In genomic region chr11:67468056-67468455, GRCh38 we compare ENCODE assay signal across 8 cellular contexts.
DNase-seq lines count a peak whose midpoint lies in the region; ATAC-seq and TF ChIP-seq lines count a peak whose summit lies in the region.

No MANE protein-coding gene starts in this region.

- H3K4me1 ChIP-seq in RWPE2 (ENCODE audit: insufficient read depth, poor library complexity, severe bottlenecking) (peaks cover 10% of the 10 kb centered on the region), neuron (ENCODE audit: insufficient read depth, low read length) (peaks cover 20% of the 10 kb centered on the region)

- H3K27me3 ChIP-seq in RWPE2 (ENCODE audit: insufficient read depth, poor library complexity, severe bottlenecking) (no peaks in the 10 kb centered on the region), neuron (ENCODE audit: insufficient read depth, low read length) (no peaks in the 10 kb centered on the region)

- H3K36me3 ChIP-seq in RWPE2 (ENCODE audit: low read depth) (no peaks in the 10 kb centered on the region), neuron (ENCODE audit: insufficient read depth, low read length) (no peaks in the 10 kb centered on the region)

- DNase-seq in NCI-H345 (lab: John Stamatoyannopoulos, UW), result peak; percentile 19
- DNase-seq in NCI-H345 treated with DMSO at 0.1 percent for 48 hours (lab: John Stamatoyannopoulos, UW; ENCODE audit: unreplicated experiment), result no peak
- DNase-seq in RWPE2 (ENCODE audit: low spot score), result peak; percentile 92
- peak; percentile 95 for DNase-seq in epithelial cell of esophagus (ENCODE audit: low read depth)
- DNase-seq in GM20000 (ENCODE audit: low spot score), result no peak
- no peak for DNase-seq in CD1c-positive myeloid dendritic cell (ENCODE audit: extremely low spot score)
- DNase-seq in GDM1 (lab: John Stamatoyannopoulos, UW), result no peak

- ATAC-seq in RWPE2 (ENCODE audit: low read depth), result peak; percentile 59

- H3K9me3 ChIP-seq in RWPE2 (ENCODE audit: severe bottlenecking) (no peaks in the 10 kb centered on the region), neuron (ENCODE audit: low read length) (no peaks in the 10 kb centered on the region)

- peak overlapping the region; percentile 76 for H3K27ac ChIP-seq in RWPE2 (ENCODE audit: poor library complexity, severe bottlenecking)

- H3K4me3 ChIP-seq in RWPE2 (ENCODE audit: severe bottlenecking) (peak overlapping the region; percentile 93), epithelial cell of esophagus (ENCODE audit: low read length) (peak overlapping the region; percentile 62), neuron (ENCODE audit: low read length) (peak overlapping the region; percentile 86)

- H2AFZ ChIP-seq in neuron (ENCODE audit: low read depth, low read length), result no peak overlapping the region

- TF ChIP-seq CTCF in RWPE2 (IDR thresholded peaks at IDR 0.05; ENCODE audit: poor library complexity, severe bottlenecking) (no peak), epithelial cell of esophagus (IDR thresholded peaks at IDR 0.05; ENCODE audit: insufficient read depth, low read depth, low read length, missing control alignments) (no peak), GM20000 (IDR thresholded peaks at IDR 0.05; ENCODE audit: extremely low read depth, missing control alignments) (no peak)

Comparison
In these comparisons a context has a peak if more than half of its experiments do, and no peak if none do; other contexts are left out.
1. DNase-seq: peak in NCI-H345 (single experiment), RWPE2 (single experiment) and epithelial cell of esophagus (single experiment); none in NCI-H345 treated with DMSO at 0.1 percent for 48 hours (single experiment), GM20000 (single experiment), CD1c-positive myeloid dendritic cell (single experiment) and GDM1 (single experiment).
2. Peak in every context shown above with its lines, with median percentiles within 50 percentile points of each other: H3K4me3 ChIP-seq.